ENCODE assay signal across 1 cellular context in genomic region chr19:13908674-13909073, GRCh38.
TF ChIP-seq lines count a peak whose summit lies in the region.

No MANE protein-coding gene starts in this region.

TF ChIP-seq in HEK293, 187 proteins besides CTCF, POLR2A, EP300 and RAD21 (continued from another document):
- TF ChIP-seq ZNF449 (tag by site-specific recombination; IDR thresholded peaks at IDR 0.05) = 0 out of 2 replicates have a peak, but pooled peaks have one; percentile 20
